Comparison of ENCODE assay signal across 9 cellular contexts in the genomic region with DNA sequence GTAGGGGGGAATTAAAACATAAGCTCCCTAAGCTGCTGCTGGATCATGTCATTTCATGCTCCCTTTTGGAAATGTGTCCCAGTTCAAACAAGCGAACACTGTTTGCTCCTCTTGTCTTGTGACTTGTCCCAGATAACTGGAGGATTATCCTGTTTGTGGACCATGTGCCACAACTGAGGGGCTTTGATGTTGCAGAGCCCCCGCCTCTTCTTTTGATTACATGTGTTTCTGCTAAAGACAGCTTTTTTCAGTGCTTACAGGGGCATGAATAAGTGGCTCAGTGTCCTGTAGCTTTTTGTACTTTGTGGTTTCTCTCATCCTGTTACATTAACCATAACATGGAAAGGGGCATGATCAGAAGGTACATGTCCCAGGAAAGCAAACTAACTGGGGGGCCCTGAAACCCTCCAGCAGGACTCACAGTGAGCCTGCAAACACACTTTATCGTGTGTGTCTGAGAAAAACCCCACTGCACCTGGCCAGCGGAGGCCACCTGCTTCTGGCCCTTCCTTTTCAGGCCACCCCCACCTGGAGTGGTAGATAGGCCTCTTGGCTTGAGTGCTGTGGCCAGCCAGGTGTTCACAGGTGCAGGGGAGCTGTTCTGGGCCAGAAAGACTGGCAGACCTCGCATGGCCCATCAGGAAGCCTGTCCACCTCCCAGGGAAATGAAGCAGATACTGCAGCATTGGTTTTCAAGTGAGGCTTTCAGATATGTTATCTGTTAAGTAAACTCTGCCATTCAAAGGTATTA.
DNase-seq lines count a peak whose midpoint lies in the region; ATAC-seq and TF ChIP-seq lines count a peak whose summit lies in the region.
"Had no signal": no experiment of that assay in that cellular context is flagged by ENCODE, and none has a peak within 500 bp of the region (broad histone marks: within the 10 kb centered on the region; RNA-seq: fewer than 3 reads in every experiment).

No MANE protein-coding gene starts in this region.

- WGBS in liver = 74% methylated on average over 5 of the region's 5 CpGs
- 43 to 63% methylated on average over 5 of the region's 5 CpGs for WGBS in thyroid gland, 2 donors

- no peak overlapping the region for H3K9ac ChIP-seq in liver (ENCODE audit: low read depth in 1 of 2, low read length in 2 of 2)

- H3K9me3 ChIP-seq in SJCRH30 (replicated peaks) (no peaks in the 10 kb centered on the region; the same call in 1 of the 2 replicates), liver (ENCODE audit: control insufficient read depth in 4 of 4, low read length in 3 of 4) (no peaks in the 10 kb centered on the region), thyroid gland (no peaks in the 10 kb centered on the region)

- no peak for TF ChIP-seq RAD21 in liver (IDR thresholded peaks at IDR 0.05)

- peaks cover 30% of the 10 kb centered on the region for H3K36me3 ChIP-seq in SJCRH30
- peaks cover 1 to 35% (median 12%) of the 10 kb centered on the region in 4 donors for H3K36me3 ChIP-seq in liver (ENCODE audit: control insufficient read depth in 4 of 4, insufficient read depth in 3 of 4, low read depth in 1 of 4, low read length in 3 of 4)
- no peaks in the 10 kb centered on the region for H3K36me3 ChIP-seq in thyroid gland

- H3K4me1 ChIP-seq in SJCRH30 = peaks cover 56% of the 10 kb centered on the region
- H3K4me1 ChIP-seq in liver (ENCODE audit: control insufficient read depth in 4 of 4, insufficient read depth in 4 of 4, low read length in 3 of 4) = peaks cover 8 to 49% (median 35%) of the 10 kb centered on the region in 4 donors
- H3K4me1 ChIP-seq in thyroid gland = peaks cover 57 to 71% of the 10 kb centered on the region in 2 donors

- H3K27me3 ChIP-seq in SJCRH30 (no peaks in the 10 kb centered on the region), liver (ENCODE audit: control insufficient read depth in 4 of 4, insufficient read depth in 4 of 4, low read length in 3 of 4) (no peaks in the 10 kb centered on the region), thyroid gland (no peaks in the 10 kb centered on the region)

- H3K4me3 ChIP-seq in SJCRH30 (no peak overlapping the region), liver (ENCODE audit: low read depth in 1 of 3, low read length in 3 of 3) (no peak overlapping the region), thyroid gland (replicated peaks in 1 of 3) (no peak overlapping the region)

- TF ChIP-seq POLR2A in thyroid gland (IDR thresholded peaks at IDR 0.05) = no peak

- TF ChIP-seq CTCF in liver (IDR thresholded peaks at IDR 0.05; ENCODE audit: low read depth, low read length, missing input control) (no peak), thyroid gland (IDR thresholded peaks at IDR 0.05) (no peak)

- H3K27ac ChIP-seq in SJCRH30 (peak overlapping the region; percentile 7; the same call in 1 of the 2 replicates), liver (ENCODE audit: low read depth in 1 of 2, low read length in 2 of 2) (peak overlapping the region; percentile 60 to 79), thyroid gland (peak overlapping the region; percentile 41 to 58 (median 42))

- DNase-seq in NCI-H1105 treated with DMSO at 0.1 percent for 48 hours (lab: John Stamatoyannopoulos, UW) = peak; percentile 61
- DNase-seq in SJCRH30 = peak; percentile 25 to 59
- DNase-seq in thyroid gland = peak; percentile 84 to 85
- no peak for DNase-seq in activated effector memory CD4-positive, alpha-beta T cell treated with Interleukin-2 at 50 U/mL for 16 hours
- DNase-seq in activated CD4-positive, CD25-positive, alpha-beta regulatory T cell treated with anti-CD3 and anti-CD28 coated beads, Interleukin-2, amount 50 U/mL, for 72 hours = no peak
- DNase-seq: activated CD4-positive, CD25-positive, alpha-beta regulatory T cell had no signal

- no peak for ATAC-seq in HG02885 (IDR thresholded peaks at IDR 0.05; ENCODE audit: poor library complexity, unreplicated experiment)
- ATAC-seq in HG03095 (IDR thresholded peaks at IDR 0.05; ENCODE audit: unreplicated experiment) = no peak

- intact Hi-C loops in thyroid gland (cut with DNase I) = no loop called here

TF ChIP-seq in liver, 16 proteins besides CTCF, POLR2A, EP300 and RAD21:
- TF ChIP-seq, protein P1, sequence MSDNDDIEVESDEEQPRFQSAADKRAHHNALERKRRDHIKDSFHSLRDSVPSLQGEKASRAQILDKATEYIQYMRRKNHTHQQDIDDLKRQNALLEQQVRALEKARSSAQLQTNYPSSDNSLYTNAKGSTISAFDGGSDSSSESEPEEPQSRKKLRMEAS (IDR thresholded peaks at IDR 0.05) = no peak
- no peak for TF ChIP-seq RXRA (IDR thresholded peaks at IDR 0.05)
- TF ChIP-seq NR2F2 (IDR thresholded peaks at IDR 0.05) = no peak
- TF ChIP-seq, protein P2, sequence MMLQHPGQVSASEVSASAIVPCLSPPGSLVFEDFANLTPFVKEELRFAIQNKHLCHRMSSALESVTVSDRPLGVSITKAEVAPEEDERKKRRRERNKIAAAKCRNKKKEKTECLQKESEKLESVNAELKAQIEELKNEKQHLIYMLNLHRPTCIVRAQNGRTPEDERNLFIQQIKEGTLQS (IDR thresholded peaks at IDR 0.05) = no peak
- TF ChIP-seq, protein P3, sequence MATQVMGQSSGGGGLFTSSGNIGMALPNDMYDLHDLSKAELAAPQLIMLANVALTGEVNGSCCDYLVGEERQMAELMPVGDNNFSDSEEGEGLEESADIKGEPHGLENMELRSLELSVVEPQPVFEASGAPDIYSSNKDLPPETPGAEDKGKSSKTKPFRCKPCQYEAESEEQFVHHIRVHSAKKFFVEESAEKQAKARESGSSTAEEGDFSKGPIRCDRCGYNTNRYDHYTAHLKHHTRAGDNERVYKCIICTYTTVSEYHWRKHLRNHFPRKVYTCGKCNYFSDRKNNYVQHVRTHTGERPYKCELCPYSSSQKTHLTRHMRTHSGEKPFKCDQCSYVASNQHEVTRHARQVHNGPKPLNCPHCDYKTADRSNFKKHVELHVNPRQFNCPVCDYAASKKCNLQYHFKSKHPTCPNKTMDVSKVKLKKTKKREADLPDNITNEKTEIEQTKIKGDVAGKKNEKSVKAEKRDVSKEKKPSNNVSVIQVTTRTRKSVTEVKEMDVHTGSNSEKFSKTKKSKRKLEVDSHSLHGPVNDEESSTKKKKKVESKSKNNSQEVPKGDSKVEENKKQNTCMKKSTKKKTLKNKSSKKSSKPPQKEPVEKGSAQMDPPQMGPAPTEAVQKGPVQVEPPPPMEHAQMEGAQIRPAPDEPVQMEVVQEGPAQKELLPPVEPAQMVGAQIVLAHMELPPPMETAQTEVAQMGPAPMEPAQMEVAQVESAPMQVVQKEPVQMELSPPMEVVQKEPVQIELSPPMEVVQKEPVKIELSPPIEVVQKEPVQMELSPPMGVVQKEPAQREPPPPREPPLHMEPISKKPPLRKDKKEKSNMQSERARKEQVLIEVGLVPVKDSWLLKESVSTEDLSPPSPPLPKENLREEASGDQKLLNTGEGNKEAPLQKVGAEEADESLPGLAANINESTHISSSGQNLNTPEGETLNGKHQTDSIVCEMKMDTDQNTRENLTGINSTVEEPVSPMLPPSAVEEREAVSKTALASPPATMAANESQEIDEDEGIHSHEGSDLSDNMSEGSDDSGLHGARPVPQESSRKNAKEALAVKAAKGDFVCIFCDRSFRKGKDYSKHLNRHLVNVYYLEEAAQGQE (IDR thresholded peaks at IDR 0.05) = no peak
- TF ChIP-seq HNF4A (conservative IDR thresholded peaks at IDR 0.05) = no peak
- no peak for TF ChIP-seq TAF1 (conservative IDR thresholded peaks at IDR 0.05)
- no peak for TF ChIP-seq FOXA1 (IDR thresholded peaks at IDR 0.05)

Comparison
In these comparisons a context has a peak if more than half of its experiments do, and no peak if none do; other contexts are left out.
1. DNase-seq: peak in NCI-H1105 treated with DMSO at 0.1 percent for 48 hours (single experiment), SJCRH30 (2 of 2) and thyroid gland (2 of 2); none in activated effector memory CD4-positive, alpha-beta T cell treated with Interleukin-2 at 50 U/mL for 16 hours (single experiment) and activated CD4-positive, CD25-positive, alpha-beta regulatory T cell treated with anti-CD3 and anti-CD28 coated beads, Interleukin-2, amount 50 U/mL, for 72 hours (single experiment).
2. H3K27ac ChIP-seq: peak in every context shown above with its lines; median percentile 70 in liver; 42 in thyroid gland; 7 in SJCRH30.